13 cellular contexts compared by ENCODE assay signal in genomic region chr2:86055314-86055713, GRCh38. TPM values are rescaled to one million over a fixed set of nuclear protein-coding genes. Genes with fewer than 3 reads are reported as not detected.
DNase-seq lines count a peak whose midpoint lies in the region; ATAC-seq lines count a peak whose summit lies in the region.
"Had no signal": no experiment of that assay in that cellular context is flagged by ENCODE, and none has a peak within 500 bp of the region (broad histone marks: within the 10 kb centered on the region; RNA-seq: fewer than 3 reads in every experiment).

No MANE protein-coding gene starts in this region.

- DNase-seq in activated CD8-positive, alpha-beta memory T cell treated with anti-CD3 and anti-CD28 coated beads, Interleukin-2, amount 10 ng/mL, durations not matched to agents 7 days and 5 days = peak; percentile 34
- DNase-seq in activated CD8-positive, alpha-beta memory T cell treated with anti-CD3 and anti-CD28 coated beads, Interleukin-2, amount 50 U/mL, for 4 hours = no peak
- DNase-seq in T-helper 17 cell (no peak), left lobe of liver (ENCODE audit: low spot score) (peak; percentile 16), NCI-H446 treated with DMSO at 0.1 percent for 48 hours (lab: John Stamatoyannopoulos, UW) (no peak), NCI-H524 treated with DMSO at 0.1 percent for 48 hours (lab: John Stamatoyannopoulos, UW) (no peak)
- DNase-seq: ACHN; CD4-positive, CD25-positive, alpha-beta regulatory T cell; DMS53; HCEC 1CT; HFFc6 had no signal

- H3K36me3 Mint-ChIP-seq in activated CD8-positive, alpha-beta memory T cell treated with anti-CD3 and anti-CD28 coated beads, Interleukin-2, amount 10 ng/mL, durations not matched to agents 7 days and 5 days = peaks cover 39% of the 10 kb centered on the region
- H3K36me3 Mint-ChIP-seq in T-helper 17 cell (ENCODE audit: low read depth) = peaks cover 7% of the 10 kb centered on the region
- peaks cover 71% of the 10 kb centered on the region for H3K36me3 Mint-ChIP-seq in stimulated activated memory B cell treated with anti-CD40 and anti-IgM and Interleukin-4, amounts not matched to agents 10 μg/mL and 1 μg/mL and 100 μg/mL, for 72 hours

- no peaks in the 10 kb centered on the region for H3K9me3 ChIP-seq in T-helper 17 cell (ENCODE audit: control insufficient read depth, low read length, poor library complexity, severe bottlenecking)
- H3K9me3 ChIP-seq: BLaER1 treated with 17β-estradiol and CSF1 and Interleukin-3, amounts not matched to agents 10 nM and 100 nM had no signal

- H3K4me3 Mint-ChIP-seq in activated CD8-positive, alpha-beta memory T cell treated with anti-CD3 and anti-CD28 coated beads, Interleukin-2, amount 10 ng/mL, durations not matched to agents 7 days and 5 days = no peak overlapping the region
- no peak overlapping the region for H3K4me3 Mint-ChIP-seq in T-helper 17 cell
- no peak overlapping the region for H3K4me3 Mint-ChIP-seq in stimulated activated memory B cell treated with anti-CD40 and anti-IgM and Interleukin-4, amounts not matched to agents 10 μg/mL and 1 μg/mL and 100 μg/mL, for 72 hours
- H3K4me3 Mint-ChIP-seq: CD4-positive, CD25-positive, alpha-beta regulatory T cell; HFFc6 had no signal

- CTCF ChIA-PET in activated CD8-positive, alpha-beta memory T cell treated with anti-CD3 and anti-CD28 coated beads, Interleukin-2, amount 10 ng/mL, durations not matched to agents 7 days and 5 days (lab: Charles Lee) = interaction anchor here (1.4 kb wide), 1 partner anchor 15 kb away, joined by 3 read pairs; no protein-coding TSS in a partner anchor

- no peaks in the 10 kb centered on the region for H3K4me1 Mint-ChIP-seq in activated CD8-positive, alpha-beta memory T cell treated with anti-CD3 and anti-CD28 coated beads, Interleukin-2, amount 10 ng/mL, durations not matched to agents 7 days and 5 days
- H3K4me1 Mint-ChIP-seq in T-helper 17 cell = no peaks in the 10 kb centered on the region
- H3K4me1 Mint-ChIP-seq in stimulated activated memory B cell treated with anti-CD40 and anti-IgM and Interleukin-4, amounts not matched to agents 10 μg/mL and 1 μg/mL and 100 μg/mL, for 72 hours = no peaks in the 10 kb centered on the region

- no peaks in the 10 kb centered on the region for H3K9me3 Mint-ChIP-seq in activated CD8-positive, alpha-beta memory T cell treated with anti-CD3 and anti-CD28 coated beads, Interleukin-2, amount 10 ng/mL, durations not matched to agents 7 days and 5 days (ENCODE audit: low read depth)
- H3K9me3 Mint-ChIP-seq in stimulated activated memory B cell treated with anti-CD40 and anti-IgM and Interleukin-4, amounts not matched to agents 10 μg/mL and 1 μg/mL and 100 μg/mL, for 72 hours = no peaks in the 10 kb centered on the region
- H3K9me3 Mint-ChIP-seq: CD4-positive, CD25-positive, alpha-beta regulatory T cell; HFFc6 had no signal

- no peaks in the 10 kb centered on the region for H3K27me3 Mint-ChIP-seq in activated CD8-positive, alpha-beta memory T cell treated with anti-CD3 and anti-CD28 coated beads, Interleukin-2, amount 10 ng/mL, durations not matched to agents 7 days and 5 days
- H3K27me3 Mint-ChIP-seq in T-helper 17 cell = no peaks in the 10 kb centered on the region
- H3K27me3 Mint-ChIP-seq in stimulated activated memory B cell treated with anti-CD40 and anti-IgM and Interleukin-4, amounts not matched to agents 10 μg/mL and 1 μg/mL and 100 μg/mL, for 72 hours = no peaks in the 10 kb centered on the region
- H3K27me3 Mint-ChIP-seq: CD4-positive, CD25-positive, alpha-beta regulatory T cell had no signal

- no peak for ATAC-seq in activated CD8-positive, alpha-beta memory T cell treated with anti-CD3 and anti-CD28 coated beads, Interleukin-2, amount 10 ng/mL, durations not matched to agents 7 days and 5 days
- ATAC-seq in T-helper 17 cell (no peak), left lobe of liver (no peak)
- no peak for ATAC-seq in stimulated activated memory B cell treated with anti-CD40 and anti-IgM and Interleukin-4, amounts not matched to agents 10 μg/mL and 1 μg/mL and 100 μg/mL, for 72 hours

- H3K27ac Mint-ChIP-seq in activated CD8-positive, alpha-beta memory T cell treated with anti-CD3 and anti-CD28 coated beads, Interleukin-2, amount 10 ng/mL, durations not matched to agents 7 days and 5 days = no peak overlapping the region
- H3K27ac Mint-ChIP-seq in T-helper 17 cell = peak overlapping the region; percentile 82
- peak overlapping the region; percentile 17 for H3K27ac Mint-ChIP-seq in stimulated activated memory B cell treated with anti-CD40 and anti-IgM and Interleukin-4, amounts not matched to agents 10 μg/mL and 1 μg/mL and 100 μg/mL, for 72 hours
- H3K27ac Mint-ChIP-seq: HFFc6 had no signal

RNA-seq across cellular contexts. Expression of gene POLR1A, which starts 50.4 kb away (rescaled TPM):
- 10 to 100 TPM; 38.2 to 51.2 TPM for total RNA-seq in activated CD8-positive, alpha-beta memory T cell treated with anti-CD3 and anti-CD28 coated beads, Interleukin-2, amount 10 ng/mL, durations not matched to agents 7 days and 5 days
- total RNA-seq in T-helper 17 cell (10 to 100 TPM; 17.7 to 19.2 TPM), left lobe of liver (12.1 TPM)

RNA-seq across cellular contexts. Expression of gene PTCD3, which starts 50.7 kb away (rescaled TPM):
- total RNA-seq in activated CD8-positive, alpha-beta memory T cell treated with anti-CD3 and anti-CD28 coated beads, Interleukin-2, amount 10 ng/mL, durations not matched to agents 7 days and 5 days = 100 to 1,000 TPM; 164 to 172 TPM
- 100 to 1,000 TPM; 111 to 142 TPM for total RNA-seq in T-helper 17 cell
- total RNA-seq in left lobe of liver = 44.9 TPM

Comparison
In these comparisons a context has a peak if more than half of its experiments do, and no peak if none do; other contexts are left out.
1. DNase-seq: peak in activated CD8-positive, alpha-beta memory T cell treated with anti-CD3 and anti-CD28 coated beads, Interleukin-2, amount 10 ng/mL, durations not matched to agents 7 days and 5 days (single experiment) and left lobe of liver (single experiment); none in activated CD8-positive, alpha-beta memory T cell treated with anti-CD3 and anti-CD28 coated beads, Interleukin-2, amount 50 U/mL, for 4 hours (single experiment), T-helper 17 cell (0 of 3), NCI-H446 treated with DMSO at 0.1 percent for 48 hours (single experiment) and NCI-H524 treated with DMSO at 0.1 percent for 48 hours (single experiment).